Comparison of ENCODE assay signal across 16 cellular contexts in the genomic region with DNA sequence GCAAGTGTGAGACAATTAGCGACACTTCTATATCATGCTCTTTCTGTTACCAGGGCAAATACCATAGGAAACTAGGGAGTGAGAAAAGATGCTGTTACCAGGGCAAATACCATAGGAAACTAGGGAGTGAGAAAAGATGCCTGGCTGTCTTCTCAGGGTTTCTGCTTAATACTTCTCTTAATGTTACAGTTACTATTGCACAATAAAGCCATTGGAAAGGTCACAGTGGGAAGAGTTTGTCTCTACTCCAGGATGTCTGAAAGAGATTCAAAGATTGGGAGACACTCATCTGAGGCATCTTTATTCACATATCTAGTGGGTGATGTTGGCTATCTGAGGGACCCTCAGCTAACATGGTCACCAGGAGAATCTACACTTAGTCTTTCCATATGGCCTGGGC.
DNase-seq lines count a peak whose midpoint lies in the region; ATAC-seq and TF ChIP-seq lines count a peak whose summit lies in the region.
"Had no signal": no experiment of that assay in that cellular context is flagged by ENCODE, and none has a peak within 500 bp of the region (broad histone marks: within the 10 kb centered on the region; RNA-seq: fewer than 3 reads in every experiment).

No MANE protein-coding gene starts in this region.

- H3K27me3 ChIP-seq in adipocyte (replicated peaks; ENCODE audit: control insufficient read depth, insufficient read depth, low read length) = no peaks in the 10 kb centered on the region
- no peaks in the 10 kb centered on the region for H3K27me3 ChIP-seq in osteoblast (ENCODE audit: insufficient read depth, low read length)
- H3K27me3 ChIP-seq: BE2C had no signal

- peak overlapping the region; percentile 20 for H2AFZ ChIP-seq in osteoblast (ENCODE audit: low read length)

- peaks cover 13% of the 10 kb centered on the region for H3K4me1 ChIP-seq in adipocyte (ENCODE audit: control insufficient read depth, insufficient read depth, low read length)
- peaks cover 12% of the 10 kb centered on the region for H3K4me1 ChIP-seq in osteoblast (ENCODE audit: insufficient read depth, low read length)
- H3K4me1 ChIP-seq: BE2C had no signal

- TF ChIP-seq CTCF in AG10803 (conservative IDR thresholded peaks at IDR 0.05; ENCODE audit: low read length) = no peak
- no peak for TF ChIP-seq CTCF in fibroblast of mammary gland (conservative IDR thresholded peaks at IDR 0.05; ENCODE audit: control insufficient read depth, insufficient read depth, low read depth, low read length)
- no peak for TF ChIP-seq CTCF in osteoblast (IDR thresholded peaks at IDR 0.05; ENCODE audit: extremely low read depth, low read depth, low read length)
- TF ChIP-seq CTCF in HFFc6 (IDR thresholded peaks at IDR 0.05) = no peak

- H3K27ac ChIP-seq in osteoblast (ENCODE audit: low read depth, low read length) = no peak overlapping the region
- H3K27ac ChIP-seq: C4-2B, HL-60 had no signal

- H3K9me3 ChIP-seq in adipocyte (ENCODE audit: control insufficient read depth, low read length) (no peaks in the 10 kb centered on the region), osteoblast (ENCODE audit: low read depth, low read length) (no peaks in the 10 kb centered on the region)
- H3K9me3 ChIP-seq: BE2C had no signal

- peaks cover 52% of the 10 kb centered on the region for H3K4me1 Mint-ChIP-seq in HFFc6 (ENCODE audit: low read depth)
- H3K4me1 Mint-ChIP-seq: CD4-positive, alpha-beta memory T cell had no signal

- H3K79me2 ChIP-seq in osteoblast (ENCODE audit: insufficient read depth, low read length) = no peaks in the 10 kb centered on the region

- DNase-seq in AG10803 (ENCODE audit: low read depth) (peak; percentile 29), adipocyte (ENCODE audit: low read depth) (peak; percentile 7), fibroblast of mammary gland (ENCODE audit: low read depth) (peak; percentile 21), osteoblast (ENCODE audit: insufficient read length, low spot score, missing footprints) (no peak), NCI-H2107 treated with DMSO at 0.1 percent for 48 hours (lab: John Stamatoyannopoulos, UW; ENCODE audit: unreplicated experiment) (no peak), HFFc6 (no peak)
- DNase-seq in activated naive CD4-positive, alpha-beta T cell (lab: John Stamatoyannopoulos, UW) = no peak
- DNase-seq: ACHN; BE2C; CD4-positive, alpha-beta memory T cell; DMS79; EL; HCEC 1CT had no signal

- H3K4me3 Mint-ChIP-seq in HFFc6 = no peak overlapping the region
- H3K4me3 Mint-ChIP-seq: CD4-positive, alpha-beta memory T cell had no signal

- H3K9ac ChIP-seq in adipocyte (ENCODE audit: low read length) = no peak overlapping the region

- no peak overlapping the region for H3K27ac Mint-ChIP-seq in HFFc6
- H3K27ac Mint-ChIP-seq: CD4-positive, alpha-beta memory T cell had no signal

- no peak overlapping the region for H3K4me2 ChIP-seq in osteoblast (ENCODE audit: insufficient read depth, low read length)

- H3K36me3 ChIP-seq in adipocyte (ENCODE audit: control insufficient read depth, insufficient read depth, low read length, severe bottlenecking) = no peaks in the 10 kb centered on the region
- H3K36me3 ChIP-seq in osteoblast (ENCODE audit: insufficient read depth, low read length) = no peaks in the 10 kb centered on the region
- H3K36me3 ChIP-seq: BE2C had no signal

- H3K9me3 Mint-ChIP-seq in HFFc6 = no peaks in the 10 kb centered on the region

- H3K4me3 ChIP-seq in AG10803 (ENCODE audit: low read length) (no peak overlapping the region), adipocyte (ENCODE audit: low read length) (no peak overlapping the region), fibroblast of mammary gland (ENCODE audit: control insufficient read depth, low read depth, low read length) (no peak overlapping the region), osteoblast (ENCODE audit: insufficient read depth, low read length) (no peak overlapping the region)

- no peaks in the 10 kb centered on the region for H3K27me3 Mint-ChIP-seq in HFFc6 (ENCODE audit: insufficient read depth)
- H3K27me3 Mint-ChIP-seq: CD4-positive, alpha-beta memory T cell had no signal

- 0 out of 2 replicates have a peak, but pooled peaks cover 4% of the 10 kb centered on the region for H3K36me3 Mint-ChIP-seq in HFFc6 (ENCODE audit: low read depth)
- H3K36me3 Mint-ChIP-seq: CD4-positive, alpha-beta memory T cell had no signal

- ATAC-seq in GM19023 (IDR thresholded peaks at IDR 0.05; ENCODE audit: unreplicated experiment) = no peak

- no peaks in the 10 kb centered on the region for H4K20me1 ChIP-seq in osteoblast (ENCODE audit: insufficient read depth, low read length)

Comparison
In these comparisons a context has a peak if more than half of its experiments do, and no peak if none do; other contexts are left out.
1. DNase-seq: peak in AG10803 (single experiment), adipocyte (single experiment) and fibroblast of mammary gland (single experiment); none in osteoblast (single experiment), NCI-H2107 treated with DMSO at 0.1 percent for 48 hours (single experiment), activated naive CD4-positive, alpha-beta T cell (0 of 4) and HFFc6 (single experiment).